1 cellular context compared by ENCODE assay signal in genomic region chr6:11575408-11576033, GRCh38.
A peak's percentile ranks its signal among the peaks of the same experiment; 100 is the strongest.
TF ChIP-seq lines count a peak whose summit lies in the region.

No MANE protein-coding gene starts in this region.

TF ChIP-seq in HepG2, 621 proteins besides CTCF, POLR2A, EP300 and RAD21 (continued from another document and continues in another):
- peak; percentile 81; the same call in 1 of the 2 replicates for TF ChIP-seq ZNF280D (CRISPR knock-in tag; IDR thresholded peaks at IDR 0.05)
- TF ChIP-seq TFAP4 (IDR thresholded peaks at IDR 0.05; ENCODE audit: borderline replicate concordance, low read depth) = no peak
- peak; percentile 82 for TF ChIP-seq SSRP1 (CRISPR knock-in tag; IDR thresholded peaks at IDR 0.05)
- TF ChIP-seq ZNF331 (CRISPR knock-in tag; IDR thresholded peaks at IDR 0.05) = peak; percentile 72; the same call in 1 of the 2 replicates
- TF ChIP-seq CCAR2 (optimal IDR thresholded peaks at IDR 0.05; ENCODE audit: low read depth, low read length) = no peak
- TF ChIP-seq ZMAT5 (CRISPR knock-in tag; IDR thresholded peaks at IDR 0.05; ENCODE audit: borderline replicate concordance, low read depth) = no peak
- peak; percentile 67; the same call in 1 of the 2 replicates for TF ChIP-seq ZNF547 (CRISPR knock-in tag; IDR thresholded peaks at IDR 0.05)
- no peak for TF ChIP-seq ZNF816 (CRISPR knock-in tag; IDR thresholded peaks at IDR 0.05; ENCODE audit: borderline replicate concordance)
- TF ChIP-seq CBX1 (IDR thresholded peaks at IDR 0.05; ENCODE audit: low read depth) = no peak
- TF ChIP-seq ZBTB33 (CRISPR knock-in tag; IDR thresholded peaks at IDR 0.05) = peak; percentile 76
- TF ChIP-seq ARNT2 (CRISPR knock-in tag; IDR thresholded peaks at IDR 0.05; ENCODE audit: low read depth) = peak; percentile 51; the same call in 1 of the 2 replicates
- no peak for TF ChIP-seq ZNF143 (CRISPR knock-in tag; IDR thresholded peaks at IDR 0.05)
- TF ChIP-seq REST (IDR thresholded peaks at IDR 0.05; ENCODE audit: borderline replicate concordance in 1 of 2, low read depth in 1 of 2, low read length in 2 of 2) = no peak
- no peak for TF ChIP-seq GATA4 (IDR thresholded peaks at IDR 0.05; ENCODE audit: borderline replicate concordance, low read depth)
- no peak for TF ChIP-seq ZHX1 (CRISPR knock-in tag; IDR thresholded peaks at IDR 0.05; ENCODE audit: low read depth)
- TF ChIP-seq ZNF672 (CRISPR knock-in tag; IDR thresholded peaks at IDR 0.05) = no peak
- TF ChIP-seq ZBTB7B (CRISPR knock-in tag; IDR thresholded peaks at IDR 0.05) = no peak
- TF ChIP-seq ATF7-NPFF (CRISPR knock-in tag; IDR thresholded peaks at IDR 0.05; ENCODE audit: low read depth) = no peak
- TF ChIP-seq TRAFD1 (CRISPR knock-in tag; IDR thresholded peaks at IDR 0.05; ENCODE audit: borderline replicate concordance) = no peak
- TF ChIP-seq E2F5 (CRISPR knock-in tag; conservative IDR thresholded peaks at IDR 0.05) = no peak
- no peak for TF ChIP-seq RFX5 (IDR thresholded peaks at IDR 0.05; ENCODE audit: low read depth, low read length)
- TF ChIP-seq HNF1B (CRISPR knock-in tag; IDR thresholded peaks at IDR 0.05) = no peak
- TF ChIP-seq ZBTB25 (CRISPR knock-in tag; IDR thresholded peaks at IDR 0.05) = 0 out of 2 replicates have a peak, but pooled peaks have one; percentile 25
- no peak for TF ChIP-seq THYN1 (CRISPR knock-in tag; IDR thresholded peaks at IDR 0.05; ENCODE audit: borderline replicate concordance, low read depth)
- TF ChIP-seq MYNN (CRISPR knock-in tag; IDR thresholded peaks at IDR 0.05; ENCODE audit: low read depth) = no peak
- TF ChIP-seq ZNF740 (CRISPR knock-in tag; IDR thresholded peaks at IDR 0.05) = no peak
- no peak for TF ChIP-seq SRSF9 (IDR thresholded peaks at IDR 0.05; ENCODE audit: borderline replicate concordance, insufficient read depth, low read depth, low read length, poor library complexity, severe bottlenecking)
- no peak for TF ChIP-seq ZNF749 (CRISPR knock-in tag; IDR thresholded peaks at IDR 0.05; ENCODE audit: borderline replicate concordance)
- TF ChIP-seq ZNF891 (CRISPR knock-in tag; IDR thresholded peaks at IDR 0.05) = no peak
- TF ChIP-seq ZNF83 (CRISPR knock-in tag; IDR thresholded peaks at IDR 0.05; ENCODE audit: borderline replicate concordance) = no peak
- no peak for TF ChIP-seq HIVEP1 (CRISPR knock-in tag; IDR thresholded peaks at IDR 0.05)
- no peak for TF ChIP-seq MED13 (CRISPR knock-in tag; IDR thresholded peaks at IDR 0.05)
- TF ChIP-seq LRRFIP1 (CRISPR knock-in tag; conservative IDR thresholded peaks at IDR 0.05) = no peak
- no peak for TF ChIP-seq TP53 (CRISPR knock-in tag; conservative IDR thresholded peaks at IDR 0.05)
- no peak for TF ChIP-seq AHR (CRISPR knock-in tag; IDR thresholded peaks at IDR 0.05)
- no peak for TF ChIP-seq DR1 (CRISPR knock-in tag; IDR thresholded peaks at IDR 0.05)
- no peak for TF ChIP-seq ATF7 (IDR thresholded peaks at IDR 0.05)
- TF ChIP-seq ATF7 (CRISPR knock-in tag; IDR thresholded peaks at IDR 0.05) = no peak
- no peak for TF ChIP-seq ZBTB42 (CRISPR knock-in tag; IDR thresholded peaks at IDR 0.05)
